13 cellular contexts compared by ENCODE assay signal in genomic region chr1:33140153-33141149, GRCh38. TPM values are rescaled to one million over a fixed set of nuclear protein-coding genes. Genes with fewer than 3 reads are reported as not detected.
A peak's percentile ranks its signal among the peaks of the same experiment; 100 is the strongest.
DNase-seq lines count a peak whose midpoint lies in the region; ATAC-seq, FAIRE-seq and TF ChIP-seq lines count a peak whose summit lies in the region.
"Had no signal": no experiment of that assay in that cellular context is flagged by ENCODE, and none has a peak within 500 bp of the region (broad histone marks: within the 10 kb centered on the region; RNA-seq: fewer than 3 reads in every experiment).

No MANE protein-coding gene starts in this region.

- intact Hi-C loops in IMR-90 (cut with micrococcal nuclease): no loop called here

- peak; percentile 27; the same call in 1 of the 2 replicates for TF ChIP-seq RAD21 in IMR-90 (IDR thresholded peaks at IDR 0.05; ENCODE audit: low read length)

- no peak overlapping the region for H2BK5ac ChIP-seq in IMR-90 (ENCODE audit: low read depth, low read length, poor library complexity, severe bottlenecking)

- TF ChIP-seq CTCF in D721Med (IDR thresholded peaks at IDR 0.05; ENCODE audit: insufficient read depth, missing control alignments) (peak; percentile 39), IMR-90 (conservative IDR thresholded peaks at IDR 0.05; ENCODE audit: low read depth, low read length) (0 out of 2 replicates have a peak, but pooled peaks have one; percentile 11)

- H3K4ac ChIP-seq in IMR-90 (ENCODE audit: low read depth, low read length): peak overlapping the region; percentile 3; the same call in 1 of the 2 replicates

- peak overlapping the region; percentile 62; the same call in 1 of the 2 replicates for H2AK5ac ChIP-seq in IMR-90 (ENCODE audit: low read depth, low read length)

- FAIRE-seq in D721Med (lab: Jason Lieb, UNC): no peak
- FAIRE-seq: endometrium had no signal

- DNase-seq in D721Med (ENCODE audit: insufficient read length, low spot score): no peak
- DNase-seq in IMR-90: peak; percentile 61
- no peak for DNase-seq in activated CD8-positive, alpha-beta T cell treated with anti-CD3 and anti-CD28 coated beads, Interleukin-2, amount 10 ng/mL, durations not matched to agents 7 days and 5 days
- DNase-seq in anterior cingulate cortex (lab: John Stamatoyannopoulos, UW): no peak
- no peak for DNase-seq in activated effector memory CD4-positive, alpha-beta T cell treated with anti-CD3 and anti-CD28 coated beads, Interleukin-2, amount 50 U/mL, for 16 hours
- DNase-seq: activated gamma-delta T cell, left cardiac atrium had no signal

- H3K4me2 ChIP-seq in IMR-90 (ENCODE audit: low read depth, low read length): no peak overlapping the region

- no peak overlapping the region for H3K4me3 Mint-ChIP-seq in activated CD8-positive, alpha-beta T cell treated with anti-CD3 and anti-CD28 coated beads, Interleukin-2, amount 10 ng/mL, durations not matched to agents 7 days and 5 days

- 0 out of 2 replicates have a peak overlapping the region, but pooled peaks have one; percentile 26 for H3K14ac ChIP-seq in IMR-90 (replicated peaks; ENCODE audit: low read depth, low read length)

- POLR2A ChIA-PET in IMR-90 (lab: Charles Lee; ENCODE audit: unreplicated experiment): no interaction called here
- POLR2A ChIA-PET in activated CD8-positive, alpha-beta T cell treated with anti-CD3 and anti-CD28 coated beads, Interleukin-2, amount 10 ng/mL, durations not matched to agents 7 days and 5 days (lab: Charles Lee): interaction anchor here (1.8 kb wide), 1 partner anchor 14 kb away, joined by 8 read pairs; no protein-coding TSS in a partner anchor

- H4K20me1 ChIP-seq in IMR-90 (ENCODE audit: insufficient read depth, low read length): no peaks in the 10 kb centered on the region

- no peak overlapping the region for H3K23ac ChIP-seq in IMR-90 (ENCODE audit: low read depth, low read length)

- H3K36me3 ChIP-seq in IMR-90 (ENCODE audit: control insufficient read depth, insufficient read depth, low read length) (peaks cover under 1% of the 10 kb centered on the region; the same call in 1 of the 2 replicates), iPS-18a (ENCODE audit: control insufficient read depth, low read depth, low read length) (no peaks in the 10 kb centered on the region)
- H3K36me3 ChIP-seq: prostate gland had no signal

- 20% methylated on average over 1 of the region's 9 CpGs; no CpG with 5 or more reads in 1 of the 2 experiments for WGBS in IMR-90 (ENCODE audit: extremely low coverage in 2 of 2, insufficient read length in 1 of 2), 2 experiments

- H4K5ac ChIP-seq in IMR-90 (ENCODE audit: low read depth, low read length): no peak overlapping the region

- H3K9ac ChIP-seq in IMR-90 (ENCODE audit: low read depth, low read length): no peak overlapping the region
- no peak overlapping the region for H3K9ac ChIP-seq in iPS-18a (ENCODE audit: low read length)

- H2AFZ ChIP-seq in IMR-90 (replicated peaks; ENCODE audit: low read length, poor library complexity): no peak overlapping the region

- BruUV-seq in IMR-90 (replicated peaks; lab: Mats Ljungman, UMichigan): no TSS peak

- H3K79me1 ChIP-seq in IMR-90 (ENCODE audit: low read depth in 1 of 2, low read length in 2 of 2): peaks cover 3 to 20% of the 10 kb centered on the region in 2 experiments; a peak in 2 of 4 replicates

- in situ Hi-C loops in IMR-90 (cut with MboI; ENCODE audit: low sequenced_read_pairs): no loop called here

- H3K27ac ChIP-seq in IMR-90 (ENCODE audit: insufficient read depth, low read length) (no peak overlapping the region), iPS-18a (ENCODE audit: low read length) (peak overlapping the region; percentile 33)
- H3K27ac ChIP-seq: prostate gland had no signal

- H3K4me1 ChIP-seq in IMR-90 (ENCODE audit: control insufficient read depth, insufficient read depth, low read length) (peaks cover 22% of the 10 kb centered on the region), iPS-18a (ENCODE audit: control insufficient read depth, low read depth, low read length) (peaks cover 21% of the 10 kb centered on the region)
- H3K4me1 ChIP-seq: prostate gland had no signal

- dilution Hi-C loops in IMR-90 (cut with HindIII; ENCODE audit: low sequenced_read_pairs, unreplicated experiment): no loop called here

- no peaks in the 10 kb centered on the region for H3K27me3 ChIP-seq in IMR-90 (ENCODE audit: control insufficient read depth, insufficient read depth, low read length)
- H3K27me3 ChIP-seq in iPS-18a (ENCODE audit: control insufficient read depth, insufficient read depth, low read length): no peaks in the 10 kb centered on the region

- H4K8ac ChIP-seq in IMR-90 (ENCODE audit: low read depth in 2 of 2, low read length in 2 of 2): no peak overlapping the region

- H2BK20ac ChIP-seq in IMR-90 (ENCODE audit: low read depth, low read length): 0 out of 2 replicates have a peak overlapping the region, but pooled peaks have one; percentile 3

- H3K9me3 ChIP-seq in IMR-90 (ENCODE audit: control insufficient read depth, insufficient read depth, low read length) (no peaks in the 10 kb centered on the region), iPS-18a (ENCODE audit: control insufficient read depth, low read depth, low read length) (no peaks in the 10 kb centered on the region)
- H3K9me3 ChIP-seq: prostate gland had no signal

- H2BK120ac ChIP-seq in IMR-90 (ENCODE audit: low read depth, low read length): peak overlapping the region; percentile 61

- peaks cover 26% of the 10 kb centered on the region for H3K9me1 ChIP-seq in IMR-90 (ENCODE audit: insufficient read depth, low read length)

- no peaks in the 10 kb centered on the region for H3K27me3 Mint-ChIP-seq in activated CD8-positive, alpha-beta T cell treated with anti-CD3 and anti-CD28 coated beads, Interleukin-2, amount 10 ng/mL, durations not matched to agents 7 days and 5 days (ENCODE audit: low read depth)

- H4K91ac ChIP-seq in IMR-90 (ENCODE audit: insufficient read depth, low read depth, low read length): peak overlapping the region; percentile 31

- H3K4me3 ChIP-seq in IMR-90 (ENCODE audit: insufficient read depth, low read depth, low read length) (no peak overlapping the region), iPS-18a (ENCODE audit: low read length) (no peak overlapping the region)
- H3K4me3 ChIP-seq: prostate gland had no signal

- H3K9me3 Mint-ChIP-seq in activated CD8-positive, alpha-beta T cell treated with anti-CD3 and anti-CD28 coated beads, Interleukin-2, amount 10 ng/mL, durations not matched to agents 7 days and 5 days (ENCODE audit: insufficient read depth): no peaks in the 10 kb centered on the region

- ATAC-seq in IMR-90 (ENCODE audit: low read depth) (0 out of 2 replicates have a peak, but pooled peaks have one; percentile 8), GM18861 (IDR thresholded peaks at IDR 0.05; ENCODE audit: unreplicated experiment) (no peak), GM19035 (IDR thresholded peaks at IDR 0.05; ENCODE audit: unreplicated experiment) (no peak)
- ATAC-seq in activated CD8-positive, alpha-beta T cell treated with anti-CD3 and anti-CD28 coated beads, Interleukin-2, amount 10 ng/mL, durations not matched to agents 7 days and 5 days: peak; percentile 17

- H3K18ac ChIP-seq in IMR-90 (ENCODE audit: low read depth, low read length): no peak overlapping the region

- peaks cover 22% of the 10 kb centered on the region for H3K4me1 Mint-ChIP-seq in activated CD8-positive, alpha-beta T cell treated with anti-CD3 and anti-CD28 coated beads, Interleukin-2, amount 10 ng/mL, durations not matched to agents 7 days and 5 days (ENCODE audit: low read depth)

- CTCF ChIA-PET in IMR-90 (lab: Yijun Ruan, JAX): no interaction called here
- CTCF ChIA-PET in activated CD8-positive, alpha-beta T cell treated with anti-CD3 and anti-CD28 coated beads, Interleukin-2, amount 10 ng/mL, durations not matched to agents 7 days and 5 days (lab: Charles Lee): interaction anchor here (1.4 to 2.1 kb wide), 3 partner anchors 13 to 156 kb away, joined by 5 to 11 read pairs (median 5); no protein-coding TSS in a partner anchor

- peak overlapping the region; percentile 54; the same call in 2 of the 3 replicates for H2BK15ac ChIP-seq in IMR-90 (ENCODE audit: low read depth, low read length)

- no peaks in the 10 kb centered on the region for H3K36me3 Mint-ChIP-seq in activated CD8-positive, alpha-beta T cell treated with anti-CD3 and anti-CD28 coated beads, Interleukin-2, amount 10 ng/mL, durations not matched to agents 7 days and 5 days (ENCODE audit: low read depth)

- peak overlapping the region; percentile 74 for H2AK9ac ChIP-seq in IMR-90 (replicated peaks; ENCODE audit: low read depth, low read length, poor library complexity)

- no peak for TF ChIP-seq POLR2A in IMR-90 (IDR thresholded peaks at IDR 0.05; ENCODE audit: low read depth, low read length)

- H3K56ac ChIP-seq in IMR-90 (ENCODE audit: extremely low read depth, insufficient read depth, low read length): no peak overlapping the region

- peak overlapping the region; percentile 6 for H3K27ac Mint-ChIP-seq in activated CD8-positive, alpha-beta T cell treated with anti-CD3 and anti-CD28 coated beads, Interleukin-2, amount 10 ng/mL, durations not matched to agents 7 days and 5 days

TF ChIP-seq in IMR-90, 13 proteins besides CTCF, POLR2A, EP300 and RAD21:
- TF ChIP-seq MAZ (IDR thresholded peaks at IDR 0.05; ENCODE audit: borderline replicate concordance, low read depth, low read length): no peak
- peak; percentile 60 for TF ChIP-seq RCOR1 (IDR thresholded peaks at IDR 0.05; ENCODE audit: insufficient replicate concordance, low read length)
- TF ChIP-seq MAFK (IDR thresholded peaks at IDR 0.05; ENCODE audit: low read depth, low read length): no peak
- TF ChIP-seq FOS (IDR thresholded peaks at IDR 0.05; ENCODE audit: low read depth, low read length): peak; percentile 75; the same call in 1 of the 2 replicates
- TF ChIP-seq SMC3 (IDR thresholded peaks at IDR 0.05; ENCODE audit: low read depth, low read length): no peak

RNA-seq across cellular contexts. Expression of gene TRIM62, which starts 41.4 kb away (rescaled TPM):
- 2.8 and 3.0 TPM in 2 replicates for total RNA-seq in IMR-90 (2012; rRNA removed)
- 11.1 and 12.8 TPM in 2 replicates for polyA plus RNA-seq in IMR-90 (2012; rRNA removed)
- 4.8 and 18.3 TPM in 2 replicates for polyA plus RNA-seq in IMR-90 (2012; cell fraction: cytosol; rRNA removed)
- 25.0 and 36.8 TPM in 2 replicates for polyA plus RNA-seq in IMR-90 (2012; cell fraction: nucleus; rRNA removed; ENCODE audit: low replicate concordance)
- total RNA-seq in activated CD8-positive, alpha-beta T cell treated with anti-CD3 and anti-CD28 coated beads, Interleukin-2, amount 10 ng/mL, durations not matched to agents 7 days and 5 days: 10 to 100 TPM in 1 of 2 experiments, 1 to 10 TPM in 1; 9.7 to 10.0 TPM

RNA-seq across cellular contexts. Expression of gene AZIN2, which starts 59.5 kb away (rescaled TPM):
- 2.2 and 4.7 TPM in 2 replicates for total RNA-seq in IMR-90 (2012; rRNA removed)
- 8.0 and 8.9 TPM in 2 replicates for polyA plus RNA-seq in IMR-90 (2012; rRNA removed)
- polyA plus RNA-seq in IMR-90 (2012; cell fraction: cytosol; rRNA removed): 7.5 and 10.8 TPM in 2 replicates
- polyA plus RNA-seq in IMR-90 (2012; cell fraction: nucleus; rRNA removed; ENCODE audit: low replicate concordance): 26.2 and 26.3 TPM in 2 replicates
- 10 to 100 TPM; 11.0 to 12.0 TPM for total RNA-seq in activated CD8-positive, alpha-beta T cell treated with anti-CD3 and anti-CD28 coated beads, Interleukin-2, amount 10 ng/mL, durations not matched to agents 7 days and 5 days
- total RNA-seq: HT-29 had no signal

Comparison
In these comparisons a context has a peak if more than half of its experiments do, and no peak if none do; other contexts are left out.
1. ATAC-seq: peak in IMR-90 (single experiment) and activated CD8-positive, alpha-beta T cell treated with anti-CD3 and anti-CD28 coated beads, Interleukin-2, amount 10 ng/mL, durations not matched to agents 7 days and 5 days (single experiment); none in GM18861 (single experiment) and GM19035 (single experiment).